ENCODE assay signal across 21 cellular contexts in genomic region chr10:1119027-1119426, GRCh38.
DNase-seq lines count a peak whose midpoint lies in the region; ATAC-seq and TF ChIP-seq lines count a peak whose summit lies in the region.
"Had no signal": no experiment of that assay in that cellular context is flagged by ENCODE, and none has a peak within 500 bp of the region (broad histone marks: within the 10 kb centered on the region; RNA-seq: fewer than 3 reads in every experiment).

No MANE protein-coding gene starts in this region.

- CTCF ChIA-PET in activated CD4-positive, alpha-beta T cell treated with anti-CD3 and anti-CD28 coated beads, Interleukin-2, amount 10 ng/mL, durations not matched to agents 7 days and 5 days (lab: Charles Lee): no interaction called here

- H3K27ac Mint-ChIP-seq in activated CD4-positive, alpha-beta T cell treated with anti-CD3 and anti-CD28 coated beads, Interleukin-2, amount 10 ng/mL, durations not matched to agents 7 days and 5 days: peak overlapping the region; percentile 9
- H3K27ac Mint-ChIP-seq in endothelial cell (ENCODE audit: unreplicated experiment): no peak overlapping the region
- no peak overlapping the region for H3K27ac Mint-ChIP-seq in natural killer cell treated with Interleukin-12 subunit alpha and Interleukin-12 subunit beta and Interleukin-15 and Interleukin-18, amount 100 ng/mL, for 72 hours

- H3K4me1 Mint-ChIP-seq in activated CD4-positive, alpha-beta T cell treated with anti-CD3 and anti-CD28 coated beads, Interleukin-2, amount 10 ng/mL, durations not matched to agents 7 days and 5 days: peaks cover 53% of the 10 kb centered on the region
- H3K4me1 Mint-ChIP-seq in endothelial cell (ENCODE audit: unreplicated experiment): peaks cover 19% of the 10 kb centered on the region
- peaks cover 41 to 43% of the 10 kb centered on the region in 2 donors for H3K4me1 Mint-ChIP-seq in natural killer cell treated with Interleukin-12 subunit alpha and Interleukin-12 subunit beta and Interleukin-15 and Interleukin-18, amount 100 ng/mL, for 72 hours (ENCODE audit: low read depth in 2 of 2)

- H3K9me3 Mint-ChIP-seq in activated CD4-positive, alpha-beta T cell treated with anti-CD3 and anti-CD28 coated beads, Interleukin-2, amount 10 ng/mL, durations not matched to agents 7 days and 5 days: no peaks in the 10 kb centered on the region
- no peaks in the 10 kb centered on the region for H3K9me3 Mint-ChIP-seq in endothelial cell (ENCODE audit: unreplicated experiment)
- no peaks in the 10 kb centered on the region for H3K9me3 Mint-ChIP-seq in natural killer cell treated with Interleukin-12 subunit alpha and Interleukin-12 subunit beta and Interleukin-15 and Interleukin-18, amount 100 ng/mL, for 72 hours

- no peak overlapping the region for H3K4me3 Mint-ChIP-seq in activated CD4-positive, alpha-beta T cell treated with anti-CD3 and anti-CD28 coated beads, Interleukin-2, amount 10 ng/mL, durations not matched to agents 7 days and 5 days
- peak overlapping the region; percentile 56 for H3K4me3 Mint-ChIP-seq in endothelial cell (ENCODE audit: unreplicated experiment)
- no peak overlapping the region for H3K4me3 Mint-ChIP-seq in natural killer cell treated with Interleukin-12 subunit alpha and Interleukin-12 subunit beta and Interleukin-15 and Interleukin-18, amount 100 ng/mL, for 72 hours

- POLR2A ChIA-PET in activated CD4-positive, alpha-beta T cell treated with anti-CD3 and anti-CD28 coated beads, Interleukin-2, amount 10 ng/mL, durations not matched to agents 7 days and 5 days (lab: Charles Lee): no interaction called here

- H3K36me3 ChIP-seq in left ventricle myocardium inferior: peaks cover 82% of the 10 kb centered on the region

- no peak overlapping the region for H3K27ac ChIP-seq in left ventricle myocardium inferior (replicated peaks)
- H3K27ac ChIP-seq: 22Rv1, lower lobe of right lung had no signal

- H3K4me1 ChIP-seq in left ventricle myocardium inferior: peaks cover 32% of the 10 kb centered on the region
- H3K4me1 ChIP-seq: lower lobe of right lung had no signal

- peaks cover 82% of the 10 kb centered on the region for H3K36me3 Mint-ChIP-seq in activated CD4-positive, alpha-beta T cell treated with anti-CD3 and anti-CD28 coated beads, Interleukin-2, amount 10 ng/mL, durations not matched to agents 7 days and 5 days (ENCODE audit: low read depth)
- peaks cover 42% of the 10 kb centered on the region for H3K36me3 Mint-ChIP-seq in endothelial cell (ENCODE audit: low read depth, unreplicated experiment)
- peaks cover 22% of the 10 kb centered on the region for H3K36me3 Mint-ChIP-seq in natural killer cell treated with Interleukin-12 subunit alpha and Interleukin-12 subunit beta and Interleukin-15 and Interleukin-18, amount 100 ng/mL, for 72 hours

- no peaks in the 10 kb centered on the region for H3K27me3 ChIP-seq in left ventricle myocardium inferior (ENCODE audit: low read depth)

- ATAC-seq in left ventricle myocardium superior (peak; percentile 41), GM19351 (IDR thresholded peaks at IDR 0.05; ENCODE audit: unreplicated experiment) (no peak), HG03457 (IDR thresholded peaks at IDR 0.05; ENCODE audit: unreplicated experiment) (no peak)
- ATAC-seq in natural killer cell treated with Interleukin-12 subunit alpha and Interleukin-12 subunit beta and Interleukin-15 and Interleukin-18, amount 100 ng/mL, for 72 hours: no peak
- ATAC-seq: esophagus mucosa, lower lobe of right lung had no signal

- no peak for DNase-seq in activated CD4-positive, alpha-beta T cell treated with anti-CD3 and anti-CD28 coated beads, Interleukin-2, amount 10 ng/mL, durations not matched to agents 7 days and 5 days
- DNase-seq in activated CD4-positive, alpha-beta T cell treated with anti-CD3 and anti-CD28 coated beads for 48 hours: no peak
- no peak for DNase-seq in left ventricle myocardium superior
- DNase-seq in left ventricle myocardium inferior: no peak
- DNase-seq in endothelial cell (ENCODE audit: low spot score): no peak
- DNase-seq in natural killer cell treated with Interleukin-12 subunit alpha and Interleukin-12 subunit beta and Interleukin-15 and Interleukin-18, amount 100 ng/mL, for 72 hours (ENCODE audit: low spot score): no peak
- DNase-seq: activated CD4-positive, alpha-beta T cell treated with anti-CD3 and anti-CD28 coated beads for 4 hours; effector memory CD4-positive, alpha-beta T cell; foreskin melanocyte; hippocampal formation; lower lobe of right lung; NCI-H1092; NCI-H2081; OCI-M1; SHP77; stimulated activated CD4-positive, alpha-beta T cell treated with anti-CD3 and anti-CD28 coated beads, Interleukin-2, amount 100 ng/mL, for 48 hours; T-helper 1 cell had no signal

- no peaks in the 10 kb centered on the region for H3K9me3 ChIP-seq in left ventricle myocardium inferior (replicated peaks)
- H3K9me3 ChIP-seq: lower lobe of right lung had no signal

- intact Hi-C loops in left ventricle myocardium superior (cut with micrococcal nuclease) (no loop called here), left ventricle myocardium inferior (cut with micrococcal nuclease) (no loop called here)

- H3K27me3 Mint-ChIP-seq in activated CD4-positive, alpha-beta T cell treated with anti-CD3 and anti-CD28 coated beads, Interleukin-2, amount 10 ng/mL, durations not matched to agents 7 days and 5 days: no peaks in the 10 kb centered on the region
- H3K27me3 Mint-ChIP-seq in endothelial cell (ENCODE audit: unreplicated experiment): peaks cover 7% of the 10 kb centered on the region
- H3K27me3 Mint-ChIP-seq in natural killer cell treated with Interleukin-12 subunit alpha and Interleukin-12 subunit beta and Interleukin-15 and Interleukin-18, amount 100 ng/mL, for 72 hours: no peaks in the 10 kb centered on the region

- H3K4me3 ChIP-seq in left ventricle myocardium inferior: no peak overlapping the region
- H3K4me3 ChIP-seq: lower lobe of right lung had no signal

- TF ChIP-seq CTCF in left ventricle myocardium inferior (IDR thresholded peaks at IDR 0.05; ENCODE audit: borderline replicate concordance): no peak
- no peak for TF ChIP-seq CTCF in endothelial cell (IDR thresholded peaks at IDR 0.05; ENCODE audit: unreplicated experiment)
